ENCODE assay signal across 19 cellular contexts in genomic region chr18:76371301-76371700, GRCh38.
"Had no signal": no experiment of that assay in that cellular context is flagged by ENCODE, and none has a peak within 500 bp of the region (broad histone marks: within the 10 kb centered on the region; RNA-seq: fewer than 3 reads in every experiment).

No MANE protein-coding gene starts in this region.

- ATAC-seq: gastroesophageal sphincter; left lung; natural killer cell treated with Interleukin-12 subunit alpha and Interleukin-12 subunit beta and Interleukin-15 and Interleukin-18, amount 100 ng/mL, for 72 hours; stimulated activated memory B cell treated with anti-CD40 and anti-IgM and Interleukin-4, amounts not matched to agents 10 μg/mL and 1 μg/mL and 100 μg/mL, for 72 hours had no signal

- FAIRE-seq: keratinocyte had no signal

- H3K27ac ChIP-seq: epithelial cell of prostate, esophagus squamous epithelium, gastroesophageal sphincter, left lung, lower lobe of right lung, right atrium auricular region, spleen, testis, tibial nerve had no signal

- H3K4me3 ChIP-seq: esophagus squamous epithelium, gastroesophageal sphincter, left lung, lower lobe of right lung, right atrium auricular region, spleen, testis, tibial nerve had no signal

- H3K4me1 ChIP-seq: esophagus squamous epithelium, lower lobe of right lung, right atrium auricular region, testis had no signal

- DNase-seq: effector memory CD4-positive, alpha-beta T cell; esophagus squamous epithelium; foreskin fibroblast; immature natural killer cell; lower lobe of right lung; midbrain; stimulated activated CD4-positive, alpha-beta T cell treated with anti-CD3 and anti-CD28 coated beads, Interleukin-15, amount 100 ng/mL, for 24 hours; stimulated activated CD4-positive, alpha-beta T cell treated with anti-CD3 and anti-CD28 coated beads, Interleukin-1b, Interleukin-23, amount 100 ng/mL, for 48 hours; stimulated activated CD4-positive, alpha-beta T cell treated with anti-CD3 and anti-CD28 coated beads, Interleukin-4, amount 100 ng/mL, for 24 hours; testis had no signal

- H3K27me3 ChIP-seq: esophagus squamous epithelium, gastroesophageal sphincter, left lung, right atrium auricular region, spleen, testis, tibial nerve had no signal

- H3K9me3 ChIP-seq: esophagus squamous epithelium, gastroesophageal sphincter, left lung, lower lobe of right lung, right atrium auricular region, spleen, testis, tibial nerve had no signal
